ENCODE assay signal across 8 cellular contexts in genomic region chrX:134459683-134460004, GRCh38. TPM values are rescaled to one million over a fixed set of nuclear protein-coding genes. Genes with fewer than 3 reads are reported as not detected.
DNase-seq lines count a peak whose midpoint lies in the region; ATAC-seq and TF ChIP-seq lines count a peak whose summit lies in the region.

No MANE protein-coding gene starts in this region.

- H3K27me3 ChIP-seq in skeletal muscle tissue (ENCODE audit: control insufficient read depth in 3 of 3, insufficient read depth in 3 of 3, low read length in 3 of 3): no peaks in the 10 kb centered on the region

- no peaks in the 10 kb centered on the region for H3K36me3 ChIP-seq in skeletal muscle tissue (ENCODE audit: control insufficient read depth in 3 of 3, insufficient read depth in 3 of 3, low read length in 3 of 3)

- POLR2A ChIA-PET in WTC11 (lab: Charles Lee): no interaction called here

- CTCF ChIA-PET in WTC11 (lab: Charles Lee): no interaction called here

- ATAC-seq in HG03039 (IDR thresholded peaks at IDR 0.05; ENCODE audit: unreplicated experiment) (peak; percentile 6), WTC11 (peak; percentile 53), left cardiac atrium (peak; percentile 31 to 38)

- H3K9me3 ChIP-seq in skeletal muscle tissue (ENCODE audit: control insufficient read depth in 3 of 3, low read length in 3 of 3): no peaks in the 10 kb centered on the region

- no peaks in the 10 kb centered on the region for H3K9me3 Mint-ChIP-seq in WTC11

- no peaks in the 10 kb centered on the region for H3K36me3 Mint-ChIP-seq in WTC11

- peak; percentile 7 for DNase-seq in NCI-H146 treated with DMSO at 0.1 percent for 48 hours (lab: John Stamatoyannopoulos, UW; ENCODE audit: unreplicated experiment)
- DNase-seq in NCI-H146 (lab: John Stamatoyannopoulos, UW): no peak
- DNase-seq in WTC11 (ENCODE audit: low spot score): no peak
- DNase-seq in left cardiac atrium: no peak
- DNase-seq in anterior cingulate cortex (lab: John Stamatoyannopoulos, UW): no peak
- no peak for DNase-seq in middle frontal gyrus (ENCODE audit: extremely low spot score, low spot score)

- peak overlapping the region; percentile 73 for H3K4me3 Mint-ChIP-seq in WTC11

- no peaks in the 10 kb centered on the region for H3K27me3 Mint-ChIP-seq in WTC11 (ENCODE audit: low read depth)

- peak overlapping the region in 2 of 3 donors; percentile 57 to 76 for H3K9ac ChIP-seq in skeletal muscle tissue (ENCODE audit: low read depth in 1 of 3, low read length in 3 of 3)

- H3K27ac Mint-ChIP-seq in WTC11: peak overlapping the region; percentile 85

- H3K27ac ChIP-seq in skeletal muscle tissue (ENCODE audit: low read depth, low read length): peak overlapping the region; percentile 54

- no peak for TF ChIP-seq CTCF in WTC11 (IDR thresholded peaks at IDR 0.05)

- peaks cover 0 to 7% (median 3%) of the 10 kb centered on the region in 3 donors for H3K4me1 ChIP-seq in skeletal muscle tissue (ENCODE audit: control insufficient read depth in 3 of 3, insufficient read depth in 3 of 3, low read length in 3 of 3)

- intact Hi-C loops in left cardiac atrium (cut with DNase I): no loop called here

- H3K4me3 ChIP-seq in skeletal muscle tissue (ENCODE audit: low read length in 3 of 3): peak overlapping the region; percentile 58 to 69 (median 66)

- 0 out of 2 replicates have a peak, but pooled peaks cover 7% of the 10 kb centered on the region for H3K4me1 Mint-ChIP-seq in WTC11

TF ChIP-seq in WTC11, 78 proteins besides CTCF, POLR2A, EP300 and RAD21 (continues in another document):
- TF ChIP-seq OVOL2 (CRISPR knock-in tag; IDR thresholded peaks at IDR 0.05; ENCODE audit: borderline replicate concordance): no peak
- TF ChIP-seq ZBTB21 (CRISPR knock-in tag; IDR thresholded peaks at IDR 0.05; ENCODE audit: borderline replicate concordance): no peak
- TF ChIP-seq ZNF532 (CRISPR knock-in tag; IDR thresholded peaks at IDR 0.05; ENCODE audit: borderline replicate concordance): no peak
- no peak for TF ChIP-seq SMAD3 (CRISPR knock-in tag; IDR thresholded peaks at IDR 0.05; ENCODE audit: borderline replicate concordance)
- TF ChIP-seq SOX15 (CRISPR knock-in tag; IDR thresholded peaks at IDR 0.05): no peak
- TF ChIP-seq TEAD1 (CRISPR knock-in tag; IDR thresholded peaks at IDR 0.05): no peak
- TF ChIP-seq JAZF1 (CRISPR knock-in tag; IDR thresholded peaks at IDR 0.05): no peak
- TF ChIP-seq ARID4B (CRISPR knock-in tag; IDR thresholded peaks at IDR 0.05; ENCODE audit: borderline replicate concordance): no peak
- no peak for TF ChIP-seq ELF4 (CRISPR knock-in tag; IDR thresholded peaks at IDR 0.05; ENCODE audit: low read depth)
- no peak for TF ChIP-seq GABPB1 (CRISPR knock-in tag; IDR thresholded peaks at IDR 0.05)
- TF ChIP-seq ATF3 (CRISPR knock-in tag; conservative IDR thresholded peaks at IDR 0.05): no peak
- no peak for TF ChIP-seq GTF2I (CRISPR knock-in tag; conservative IDR thresholded peaks at IDR 0.05)
- no peak for TF ChIP-seq CREB1 (CRISPR knock-in tag; IDR thresholded peaks at IDR 0.05)
- no peak for TF ChIP-seq SP1 (CRISPR knock-in tag; conservative IDR thresholded peaks at IDR 0.05)
- no peak for TF ChIP-seq MLX (CRISPR knock-in tag; IDR thresholded peaks at IDR 0.05)
- no peak for TF ChIP-seq MYBL2 (CRISPR knock-in tag; IDR thresholded peaks at IDR 0.05)
- TF ChIP-seq HMGXB4 (CRISPR knock-in tag; IDR thresholded peaks at IDR 0.05): no peak
- no peak for TF ChIP-seq ESRRA (CRISPR knock-in tag; IDR thresholded peaks at IDR 0.05; ENCODE audit: borderline replicate concordance)
- no peak for TF ChIP-seq CBFB (CRISPR knock-in tag; IDR thresholded peaks at IDR 0.05; ENCODE audit: low read depth)

RNA-seq across cellular contexts. Expression of gene HPRT1, which starts 0.3 kb away (rescaled TPM):
- total RNA-seq in WTC11 (2021) (37.7 to 40.3 TPM (median 38.2 TPM) in 3 replicates), left cardiac atrium (10 to 100 TPM; 19.5 to 30.7 TPM), skeletal muscle tissue (14.1 TPM)
